27 cellular contexts compared by ENCODE assay signal in the genomic region with DNA sequence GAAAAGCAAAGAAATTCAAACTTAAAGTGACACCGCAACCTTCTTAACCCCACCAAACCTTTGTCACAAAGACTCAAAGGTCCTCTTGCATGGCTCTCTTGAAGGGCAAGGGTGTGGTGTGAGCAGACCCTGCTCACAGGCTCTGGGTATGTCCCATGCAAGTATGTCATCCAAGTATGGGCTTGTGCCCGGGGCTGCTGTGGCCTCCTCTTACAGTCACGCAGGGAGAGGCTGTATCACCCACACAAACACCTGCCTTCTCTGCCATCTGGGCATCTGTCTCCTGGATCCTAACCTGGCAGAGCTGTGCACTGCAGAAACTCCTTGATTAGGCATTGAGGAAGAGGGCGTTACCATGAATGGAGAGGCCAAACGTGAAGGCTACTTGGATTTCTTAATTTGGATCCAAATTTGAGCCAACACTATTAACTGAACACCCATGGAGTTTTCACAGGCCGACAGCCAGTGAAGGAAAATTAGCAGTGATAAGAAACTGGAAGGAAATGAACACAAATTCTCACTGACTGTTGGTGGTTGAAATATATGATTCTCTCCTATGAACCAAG.
DNase-seq lines count a peak whose midpoint lies in the region; ATAC-seq, FAIRE-seq and TF ChIP-seq lines count a peak whose summit lies in the region.
"Had no signal": no experiment of that assay in that cellular context is flagged by ENCODE, and none has a peak within 500 bp of the region (broad histone marks: within the 10 kb centered on the region; RNA-seq: fewer than 3 reads in every experiment).

No MANE protein-coding gene starts in this region.

- no peak overlapping the region; the same call in 1 of the 2 replicates for H3K4me2 ChIP-seq in GM23338
- no peak overlapping the region for H3K4me2 ChIP-seq in endothelial cell of umbilical vein (ENCODE audit: insufficient read depth, low read length)

- no peak overlapping the region for H3K9ac ChIP-seq in endothelial cell of umbilical vein (replicated peaks; ENCODE audit: extremely low read depth, insufficient read depth, low read length)

- CTCF ChIA-PET in endothelial cell of umbilical vein (lab: Charles Lee) (interaction anchor here (1.2 to 2.7 kb wide), 2 partner anchors 120 to 155 kb away, joined by 3 to 11 read pairs; no protein-coding TSS in a partner anchor), RWPE1 (lab: Yijun Ruan, JAX) (no interaction called here)

- H2AFZ ChIP-seq in GM23338, result no peak overlapping the region
- no peak overlapping the region for H2AFZ ChIP-seq in endothelial cell of umbilical vein (ENCODE audit: low read depth, low read length)

- H3K27ac Mint-ChIP-seq in GM23338, result peak overlapping the region; percentile 15; the same call in 1 of the 2 replicates
- H3K27ac Mint-ChIP-seq: CD4-positive, CD25-positive, alpha-beta regulatory T cell; IgD-negative memory B cell; stimulated activated naive B cell treated with anti-CD40 and anti-IgM and Interleukin-4, amounts not matched to agents 10 μg/mL and 1 μg/mL and 100 μg/mL, for 72 hours; type B pancreatic cell had no signal

- H3K4me1 ChIP-seq in GM23338 (ENCODE audit: insufficient read depth), result no peaks in the 10 kb centered on the region; the same call in none of the 2 replicates
- peaks cover 6% of the 10 kb centered on the region for H3K4me1 ChIP-seq in endothelial cell of umbilical vein (ENCODE audit: control insufficient read depth, extremely low read depth, insufficient read depth, low read length)
- H3K4me1 ChIP-seq in prostate gland (replicated peaks), result no peaks in the 10 kb centered on the region

- H3K4me1 Mint-ChIP-seq in GM23338, result peaks cover 30% of the 10 kb centered on the region; the same call in 2 of the 3 replicates
- H3K4me1 Mint-ChIP-seq: CD4-positive, CD25-positive, alpha-beta regulatory T cell; IgD-negative memory B cell; stimulated activated naive B cell treated with anti-CD40 and anti-IgM and Interleukin-4, amounts not matched to agents 10 μg/mL and 1 μg/mL and 100 μg/mL, for 72 hours had no signal

- no peaks in the 10 kb centered on the region for H3K79me2 ChIP-seq in GM23338 (replicated peaks; ENCODE audit: insufficient read depth)
- no peaks in the 10 kb centered on the region for H3K79me2 ChIP-seq in endothelial cell of umbilical vein (ENCODE audit: control insufficient read depth, insufficient read depth, low read length)

- H3K27me3 ChIP-seq in GM23338 (ENCODE audit: insufficient read depth) (no peaks in the 10 kb centered on the region), endothelial cell of umbilical vein (ENCODE audit: control insufficient read depth in 2 of 2, insufficient read depth in 2 of 2, low read length in 2 of 2) (no peaks in the 10 kb centered on the region), prostate gland (replicated peaks; ENCODE audit: insufficient read depth) (no peaks in the 10 kb centered on the region)
- H3K27me3 ChIP-seq: cardiac muscle cell had no signal

- no peaks in the 10 kb centered on the region for H3K36me3 ChIP-seq in GM23338 (ENCODE audit: insufficient read depth)
- peaks cover 0 to 9% of the 10 kb centered on the region in 2 experiments for H3K36me3 ChIP-seq in endothelial cell of umbilical vein (ENCODE audit: control insufficient read depth in 2 of 2, extremely low read depth in 1 of 2, insufficient read depth in 2 of 2, low read length in 2 of 2)
- H3K36me3 ChIP-seq in prostate gland, result no peaks in the 10 kb centered on the region
- H3K36me3 ChIP-seq: cardiac muscle cell had no signal

- H3K4me3 ChIP-seq in GM23338 (no peak overlapping the region), endothelial cell of umbilical vein (replicated peaks in 1 of 3; ENCODE audit: insufficient read depth in 1 of 3, low read depth in 1 of 3, low read length in 3 of 3) (no peak overlapping the region), prostate gland (no peak overlapping the region)
- H3K4me3 ChIP-seq: cardiac muscle cell had no signal

- WGBS in prostate gland, result 53% methylated on average over 6 of the region's 6 CpGs

- FAIRE-seq in endothelial cell of umbilical vein (lab: Jason Lieb, UNC) (no peak), urothelium cell line (lab: Jason Lieb, UNC) (no peak)
- FAIRE-seq: TTC549 had no signal

- BruUV-seq in endothelial cell of umbilical vein (replicated peaks; lab: Mats Ljungman, UMichigan), result no TSS peak

- H3K9me3 ChIP-seq in endothelial cell of umbilical vein (replicated peaks; ENCODE audit: control insufficient read depth, insufficient read depth, low read length) (no peaks in the 10 kb centered on the region), prostate gland (no peaks in the 10 kb centered on the region)

- DNase-seq in COLO668 (lab: John Stamatoyannopoulos, UW; ENCODE audit: unreplicated experiment) (peak; percentile 29), GM23338 (ENCODE audit: low spot score) (no peak), endothelial cell of umbilical vein (ENCODE audit: low read depth, low spot score) (peak; percentile 4), posterior cingulate gyrus (peak in 8 of 10 donors; percentile 13 to 88 (median 48)), RWPE1 (ENCODE audit: low spot score) (no peak), prostate gland (ENCODE audit: low spot score) (no peak), UCSD-AML1 (lab: John Stamatoyannopoulos, UW; ENCODE audit: unreplicated experiment) (no peak), urothelium cell line (ENCODE audit: low spot score) (no peak)
- DNase-seq: activated CD4-positive, alpha-beta T cell treated with anti-CD3 and anti-CD28 coated beads for 1 hour; activated naive CD4-positive, alpha-beta T cell; activated T-cell treated with anti-CD3 and anti-CD28 coated beads, Interleukin-2, amount 50 U/mL, for 4 hours; CD4-positive, CD25-positive, alpha-beta regulatory T cell; dermis blood vessel endothelial cell; head of caudate nucleus; mesenchymal stem cell; NCI-H1092; NCI-H2081 treated with DMSO at 0.1 percent for 48 hours; NCI-H524; retina; stimulated activated CD4-positive, alpha-beta T cell treated with anti-CD3 and anti-CD28 coated beads, Interleukin-12 subunit alpha, Interleukin-12 subunit beta, amount 100 ng/mL, for 4 hours; stimulated activated CD4-positive, alpha-beta T cell treated with anti-CD3 and anti-CD28 coated beads, Interleukin-4, amount 100 ng/mL, for 24 hours; stimulated activated naive B cell treated with anti-CD40 and anti-IgM and Interleukin-4, amounts not matched to agents 10 μg/mL and 1 μg/mL and 100 μg/mL, for 72 hours; T-helper 1 cell had no signal

- no peaks in the 10 kb centered on the region for H3F3A ChIP-seq in GM23338 (replicated peaks; ENCODE audit: low read depth)

- dilution Hi-C loops in endothelial cell of umbilical vein (cut with MboI; ENCODE audit: extremely low pct_ligation_motif_present, low sequenced_read_pairs), result no loop called here

- no peaks in the 10 kb centered on the region for H4K20me1 ChIP-seq in GM23338 (replicated peaks; ENCODE audit: insufficient read depth)
- H4K20me1 ChIP-seq in endothelial cell of umbilical vein (replicated peaks; ENCODE audit: control insufficient read depth, extremely low read depth, insufficient read depth, low read length), result no peaks in the 10 kb centered on the region

- TF ChIP-seq CTCF in GM23338 (conservative IDR thresholded peaks at IDR 0.05; ENCODE audit: low read depth in 2 of 2), result no peak
- no peak for TF ChIP-seq CTCF in endothelial cell of umbilical vein (IDR thresholded peaks at IDR 0.05; ENCODE audit: extremely low read depth in 1 of 2, insufficient read depth in 1 of 2, low read depth in 1 of 2, low read length in 2 of 2)
- no peak for TF ChIP-seq CTCF in RWPE1 (conservative IDR thresholded peaks at IDR 0.05; ENCODE audit: low read depth)
- TF ChIP-seq CTCF in prostate gland (IDR thresholded peaks at IDR 0.05), result no peak

- no peaks in the 10 kb centered on the region for H3K27me3 Mint-ChIP-seq in GM23338 (ENCODE audit: insufficient read depth, low read depth, poor library complexity)
- H3K27me3 Mint-ChIP-seq: IgD-negative memory B cell; stimulated activated naive B cell treated with anti-CD40 and anti-IgM and Interleukin-4, amounts not matched to agents 10 μg/mL and 1 μg/mL and 100 μg/mL, for 72 hours; type B pancreatic cell had no signal

- H3K9me2 ChIP-seq in GM23338 (ENCODE audit: insufficient read depth), result no peaks in the 10 kb centered on the region

- no peaks in the 10 kb centered on the region for H3K9me1 ChIP-seq in endothelial cell of umbilical vein (replicated peaks; ENCODE audit: control insufficient read depth, extremely low read depth, insufficient read depth, low read length)

- POLR2A ChIA-PET in endothelial cell of umbilical vein (lab: Charles Lee) (no interaction called here), RWPE1 (lab: Yijun Ruan, JAX; ENCODE audit: low non-redundant PET) (no interaction called here)

- intact Hi-C loops in endothelial cell of umbilical vein (cut with micrococcal nuclease) (no loop called here), posterior cingulate gyrus (cut with DNase I) (no loop called here), prostate gland (cut with DNase I) (no loop called here)

- H3K9me3 Mint-ChIP-seq in GM23338, result no peaks in the 10 kb centered on the region
- H3K9me3 Mint-ChIP-seq: activated T-cell treated with anti-CD3 and anti-CD28 coated beads, Interleukin-2, amount 50 U/mL, for 4 hours; CD4-positive, CD25-positive, alpha-beta regulatory T cell; IgD-negative memory B cell; stimulated activated naive B cell treated with anti-CD40 and anti-IgM and Interleukin-4, amounts not matched to agents 10 μg/mL and 1 μg/mL and 100 μg/mL, for 72 hours; type B pancreatic cell had no signal

- H3K27ac ChIP-seq in GM23338 (ENCODE audit: low read depth), result no peak overlapping the region
- no peak overlapping the region for H3K27ac ChIP-seq in endothelial cell of umbilical vein (ENCODE audit: insufficient read depth, low read depth, low read length)
- no peak overlapping the region for H3K27ac ChIP-seq in RWPE1
- H3K27ac ChIP-seq in prostate gland, result no peak overlapping the region
- H3K27ac ChIP-seq: cardiac muscle cell had no signal

- no peak overlapping the region for H3K4me3 Mint-ChIP-seq in GM23338
- H3K4me3 Mint-ChIP-seq: activated T-cell treated with anti-CD3 and anti-CD28 coated beads, Interleukin-2, amount 50 U/mL, for 4 hours; CD4-positive, CD25-positive, alpha-beta regulatory T cell; IgD-negative memory B cell; stimulated activated naive B cell treated with anti-CD40 and anti-IgM and Interleukin-4, amounts not matched to agents 10 μg/mL and 1 μg/mL and 100 μg/mL, for 72 hours; type B pancreatic cell had no signal

- no peaks in the 10 kb centered on the region for H3K36me3 Mint-ChIP-seq in GM23338 (ENCODE audit: low read depth)
- H3K36me3 Mint-ChIP-seq: CD4-positive, CD25-positive, alpha-beta regulatory T cell; IgD-negative memory B cell; stimulated activated naive B cell treated with anti-CD40 and anti-IgM and Interleukin-4, amounts not matched to agents 10 μg/mL and 1 μg/mL and 100 μg/mL, for 72 hours had no signal

- no peak for ATAC-seq in GM23338
- ATAC-seq: activated T-cell treated with anti-CD3 and anti-CD28 coated beads, Interleukin-2, amount 50 U/mL, for 4 hours; stimulated activated naive B cell treated with anti-CD40 and anti-IgM and Interleukin-4, amounts not matched to agents 10 μg/mL and 1 μg/mL and 100 μg/mL, for 72 hours had no signal

- TF ChIP-seq POLR2A in endothelial cell of umbilical vein (IDR thresholded peaks at IDR 0.05; ENCODE audit: low read depth, low read length), result no peak
- no peak for TF ChIP-seq POLR2A in prostate gland (IDR thresholded peaks at IDR 0.05)

TF ChIP-seq in GM23338, 12 proteins besides CTCF, POLR2A, EP300 and RAD21 (continues in another document):
- no peak for TF ChIP-seq EZH2phosphoT487 (IDR thresholded peaks at IDR 0.05; ENCODE audit: unreplicated experiment)

Comparison
In these comparisons a context has a peak if more than half of its experiments do, and no peak if none do; other contexts are left out.
1. DNase-seq: peak in COLO668 (single experiment), endothelial cell of umbilical vein (single experiment) and posterior cingulate gyrus (8 of 10); none in GM23338 (single experiment), RWPE1 (single experiment), prostate gland (single experiment), UCSD-AML1 (single experiment) and urothelium cell line (single experiment).